In genomic region chr1:10378071-10378841, GRCh38 we compare ENCODE assay signal across 1 cellular context.
TF ChIP-seq lines count a peak whose summit lies in the region.

No MANE protein-coding gene starts in this region.

TF ChIP-seq in WTC11, 78 proteins besides CTCF, POLR2A, EP300 and RAD21 (continued from another document):
- TF ChIP-seq PREB (CRISPR knock-in tag; IDR thresholded peaks at IDR 0.05; ENCODE audit: borderline replicate concordance) (no peak), NR1H2 (CRISPR knock-in tag; IDR thresholded peaks at IDR 0.05) (no peak)
